1 cellular context compared by ENCODE assay signal in the genomic region with DNA sequence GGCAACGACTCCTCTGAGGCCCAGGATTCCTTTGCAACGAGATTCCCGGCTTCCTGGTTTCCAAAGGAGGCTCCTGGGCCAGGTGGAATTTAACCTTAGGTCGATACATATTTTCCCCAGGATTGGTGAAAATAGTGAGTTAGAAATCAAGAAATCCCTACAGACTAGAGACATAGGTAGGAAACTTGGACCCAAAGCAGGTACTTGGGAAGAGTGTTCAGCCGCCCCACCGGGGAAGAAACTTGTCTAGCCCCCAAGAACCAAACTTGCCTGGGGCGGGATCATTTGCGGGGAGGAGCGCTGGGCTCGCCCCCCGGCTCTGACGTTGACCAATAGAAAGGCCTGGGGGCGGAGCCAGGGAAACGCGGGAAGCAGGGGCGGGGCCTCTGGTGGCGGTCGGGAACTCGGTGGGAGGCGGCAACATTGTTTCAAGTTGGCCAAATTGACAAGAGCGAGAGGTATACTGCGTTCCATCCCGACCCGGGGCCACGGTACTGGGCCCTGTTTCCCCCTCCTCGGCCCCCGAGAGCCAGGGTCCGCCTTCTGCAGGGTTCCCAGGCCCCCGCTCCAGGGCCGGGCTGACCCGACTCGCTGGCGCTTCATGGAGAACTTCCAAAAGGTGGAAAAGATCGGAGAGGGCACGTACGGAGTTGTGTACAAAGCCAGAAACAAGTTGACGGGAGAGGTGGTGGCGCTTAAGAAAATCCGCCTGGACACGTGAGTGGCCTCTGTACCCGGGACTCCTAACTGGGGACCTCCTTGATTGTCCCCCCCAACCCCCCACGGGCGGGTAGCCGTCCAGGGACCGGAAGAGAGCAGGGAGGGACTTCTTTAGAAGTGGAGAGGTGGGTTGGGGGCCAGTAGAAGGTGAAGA.
TF ChIP-seq lines count a peak whose summit lies in the region.

A gene (plus strand): TSS at position 423 of the 874 bp plus-strand sequence. CDS start 179 bp downstream, at position 602.

TF ChIP-seq in GM12878, 131 proteins besides CTCF, POLR2A, EP300 and RAD21 (continued from another document and continues in another):
- TF ChIP-seq, protein P1, sequence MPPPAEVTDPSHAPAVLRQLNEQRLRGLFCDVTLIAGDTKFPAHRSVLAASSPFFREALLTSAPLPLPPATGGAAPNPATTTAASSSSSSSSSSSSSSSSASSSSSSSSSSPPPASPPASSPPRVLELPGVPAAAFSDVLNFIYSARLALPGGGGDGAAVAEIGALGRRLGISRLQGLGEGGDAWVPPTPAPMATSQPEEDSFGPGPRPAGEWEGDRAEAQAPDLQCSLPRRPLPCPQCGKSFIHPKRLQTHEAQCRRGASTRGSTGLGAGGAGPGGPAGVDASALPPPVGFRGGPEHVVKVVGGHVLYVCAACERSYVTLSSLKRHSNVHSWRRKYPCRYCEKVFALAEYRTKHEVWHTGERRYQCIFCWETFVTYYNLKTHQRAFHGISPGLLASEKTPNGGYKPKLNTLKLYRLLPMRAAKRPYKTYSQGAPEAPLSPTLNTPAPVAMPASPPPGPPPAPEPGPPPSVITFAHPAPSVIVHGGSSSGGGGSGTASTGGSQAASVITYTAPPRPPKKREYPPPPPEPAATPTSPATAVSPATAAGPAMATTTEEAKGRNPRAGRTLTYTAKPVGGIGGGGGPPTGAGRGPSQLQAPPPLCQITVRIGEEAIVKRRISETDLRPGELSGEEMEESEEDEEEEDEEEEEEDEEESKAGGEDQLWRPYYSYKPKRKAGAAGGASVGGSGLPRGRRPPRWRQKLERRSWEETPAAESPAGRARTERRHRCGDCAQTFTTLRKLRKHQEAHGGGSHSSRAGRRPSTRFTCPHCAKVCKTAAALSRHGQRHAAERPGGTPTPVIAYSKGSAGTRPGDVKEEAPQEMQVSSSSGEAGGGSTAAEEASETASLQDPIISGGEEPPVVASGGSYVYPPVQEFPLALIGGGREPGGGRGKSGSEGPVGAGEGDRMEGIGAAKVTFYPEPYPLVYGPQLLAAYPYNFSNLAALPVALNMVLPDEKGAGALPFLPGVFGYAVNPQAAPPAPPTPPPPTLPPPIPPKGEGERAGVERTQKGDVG (CRISPR knock-in tag; IDR thresholded peaks at IDR 0.05), result no peak
- peak; percentile 84 for TF ChIP-seq SP1 (IDR thresholded peaks at IDR 0.05; ENCODE audit: low read depth, low read length)
- TF ChIP-seq, protein P2, sequence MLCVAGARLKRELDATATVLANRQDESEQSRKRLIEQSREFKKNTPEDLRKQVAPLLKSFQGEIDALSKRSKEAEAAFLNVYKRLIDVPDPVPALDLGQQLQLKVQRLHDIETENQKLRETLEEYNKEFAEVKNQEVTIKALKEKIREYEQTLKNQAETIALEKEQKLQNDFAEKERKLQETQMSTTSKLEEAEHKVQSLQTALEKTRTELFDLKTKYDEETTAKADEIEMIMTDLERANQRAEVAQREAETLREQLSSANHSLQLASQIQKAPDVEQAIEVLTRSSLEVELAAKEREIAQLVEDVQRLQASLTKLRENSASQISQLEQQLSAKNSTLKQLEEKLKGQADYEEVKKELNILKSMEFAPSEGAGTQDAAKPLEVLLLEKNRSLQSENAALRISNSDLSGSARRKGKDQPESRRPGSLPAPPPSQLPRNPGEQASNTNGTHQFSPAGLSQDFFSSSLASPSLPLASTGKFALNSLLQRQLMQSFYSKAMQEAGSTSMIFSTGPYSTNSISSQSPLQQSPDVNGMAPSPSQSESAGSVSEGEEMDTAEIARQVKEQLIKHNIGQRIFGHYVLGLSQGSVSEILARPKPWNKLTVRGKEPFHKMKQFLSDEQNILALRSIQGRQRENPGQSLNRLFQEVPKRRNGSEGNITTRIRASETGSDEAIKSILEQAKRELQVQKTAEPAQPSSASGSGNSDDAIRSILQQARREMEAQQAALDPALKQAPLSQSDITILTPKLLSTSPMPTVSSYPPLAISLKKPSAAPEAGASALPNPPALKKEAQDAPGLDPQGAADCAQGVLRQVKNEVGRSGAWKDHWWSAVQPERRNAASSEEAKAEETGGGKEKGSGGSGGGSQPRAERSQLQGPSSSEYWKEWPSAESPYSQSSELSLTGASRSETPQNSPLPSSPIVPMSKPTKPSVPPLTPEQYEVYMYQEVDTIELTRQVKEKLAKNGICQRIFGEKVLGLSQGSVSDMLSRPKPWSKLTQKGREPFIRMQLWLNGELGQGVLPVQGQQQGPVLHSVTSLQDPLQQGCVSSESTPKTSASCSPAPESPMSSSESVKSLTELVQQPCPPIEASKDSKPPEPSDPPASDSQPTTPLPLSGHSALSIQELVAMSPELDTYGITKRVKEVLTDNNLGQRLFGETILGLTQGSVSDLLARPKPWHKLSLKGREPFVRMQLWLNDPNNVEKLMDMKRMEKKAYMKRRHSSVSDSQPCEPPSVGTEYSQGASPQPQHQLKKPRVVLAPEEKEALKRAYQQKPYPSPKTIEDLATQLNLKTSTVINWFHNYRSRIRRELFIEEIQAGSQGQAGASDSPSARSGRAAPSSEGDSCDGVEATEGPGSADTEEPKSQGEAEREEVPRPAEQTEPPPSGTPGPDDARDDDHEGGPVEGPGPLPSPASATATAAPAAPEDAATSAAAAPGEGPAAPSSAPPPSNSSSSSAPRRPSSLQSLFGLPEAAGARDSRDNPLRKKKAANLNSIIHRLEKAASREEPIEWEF (IDR thresholded peaks at IDR 0.05; ENCODE audit: insufficient replicate concordance, low read depth, low read length), result no peak
- no peak for TF ChIP-seq PAX8 (IDR thresholded peaks at IDR 0.05)
- no peak for TF ChIP-seq NR2C1 (IDR thresholded peaks at IDR 0.05)
- TF ChIP-seq ESRRA (IDR thresholded peaks at IDR 0.05; ENCODE audit: low read length), result no peak
- TF ChIP-seq, protein P3, sequence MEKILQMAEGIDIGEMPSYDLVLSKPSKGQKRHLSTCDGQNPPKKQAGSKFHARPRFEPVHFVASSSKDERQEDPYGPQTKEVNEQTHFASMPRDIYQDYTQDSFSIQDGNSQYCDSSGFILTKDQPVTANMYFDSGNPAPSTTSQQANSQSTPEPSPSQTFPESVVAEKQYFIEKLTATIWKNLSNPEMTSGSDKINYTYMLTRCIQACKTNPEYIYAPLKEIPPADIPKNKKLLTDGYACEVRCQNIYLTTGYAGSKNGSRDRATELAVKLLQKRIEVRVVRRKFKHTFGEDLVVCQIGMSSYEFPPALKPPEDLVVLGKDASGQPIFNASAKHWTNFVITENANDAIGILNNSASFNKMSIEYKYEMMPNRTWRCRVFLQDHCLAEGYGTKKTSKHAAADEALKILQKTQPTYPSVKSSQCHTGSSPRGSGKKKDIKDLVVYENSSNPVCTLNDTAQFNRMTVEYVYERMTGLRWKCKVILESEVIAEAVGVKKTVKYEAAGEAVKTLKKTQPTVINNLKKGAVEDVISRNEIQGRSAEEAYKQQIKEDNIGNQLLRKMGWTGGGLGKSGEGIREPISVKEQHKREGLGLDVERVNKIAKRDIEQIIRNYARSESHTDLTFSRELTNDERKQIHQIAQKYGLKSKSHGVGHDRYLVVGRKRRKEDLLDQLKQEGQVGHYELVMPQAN (conservative IDR thresholded peaks at IDR 0.05), result peak; percentile 89
- no peak; the same call in 2 of the 3 replicates for TF ChIP-seq POU2F2 (IDR thresholded peaks at IDR 0.05; ENCODE audit: borderline replicate concordance, low read depth, low read length)
- TF ChIP-seq SMAD5 (IDR thresholded peaks at IDR 0.05; ENCODE audit: low read depth), result no peak; the same call in 1 of the 2 replicates
- no peak for TF ChIP-seq CBX3 (IDR thresholded peaks at IDR 0.05; ENCODE audit: borderline replicate concordance, low read depth)
- no peak for TF ChIP-seq KLF5 (IDR thresholded peaks at IDR 0.05; ENCODE audit: partially characterized antibody)
- peak in 1 of 2 experiments; percentile 74; a peak in 2 of 4 replicates for TF ChIP-seq BHLHE40 (IDR thresholded peaks at IDR 0.05; ENCODE audit: borderline replicate concordance in 1 of 2, low read depth in 2 of 2, low read length in 1 of 2)
- TF ChIP-seq, protein P4, sequence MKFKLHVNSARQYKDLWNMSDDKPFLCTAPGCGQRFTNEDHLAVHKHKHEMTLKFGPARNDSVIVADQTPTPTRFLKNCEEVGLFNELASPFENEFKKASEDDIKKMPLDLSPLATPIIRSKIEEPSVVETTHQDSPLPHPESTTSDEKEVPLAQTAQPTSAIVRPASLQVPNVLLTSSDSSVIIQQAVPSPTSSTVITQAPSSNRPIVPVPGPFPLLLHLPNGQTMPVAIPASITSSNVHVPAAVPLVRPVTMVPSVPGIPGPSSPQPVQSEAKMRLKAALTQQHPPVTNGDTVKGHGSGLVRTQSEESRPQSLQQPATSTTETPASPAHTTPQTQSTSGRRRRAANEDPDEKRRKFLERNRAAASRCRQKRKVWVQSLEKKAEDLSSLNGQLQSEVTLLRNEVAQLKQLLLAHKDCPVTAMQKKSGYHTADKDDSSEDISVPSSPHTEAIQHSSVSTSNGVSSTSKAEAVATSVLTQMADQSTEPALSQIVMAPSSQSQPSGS (IDR thresholded peaks at IDR 0.05; ENCODE audit: low read length), result no peak
- no peak for TF ChIP-seq CBX5 (IDR thresholded peaks at IDR 0.05; ENCODE audit: low read depth)
- no peak for TF ChIP-seq NRF1 (conservative IDR thresholded peaks at IDR 0.05; ENCODE audit: low read depth, low read length)
- TF ChIP-seq IKZF1 (conservative IDR thresholded peaks at IDR 0.05), result peak; percentile 65
- no peak for TF ChIP-seq CHD1 (IDR thresholded peaks at IDR 0.05; ENCODE audit: low read depth, low read length)
- TF ChIP-seq, protein P5, sequence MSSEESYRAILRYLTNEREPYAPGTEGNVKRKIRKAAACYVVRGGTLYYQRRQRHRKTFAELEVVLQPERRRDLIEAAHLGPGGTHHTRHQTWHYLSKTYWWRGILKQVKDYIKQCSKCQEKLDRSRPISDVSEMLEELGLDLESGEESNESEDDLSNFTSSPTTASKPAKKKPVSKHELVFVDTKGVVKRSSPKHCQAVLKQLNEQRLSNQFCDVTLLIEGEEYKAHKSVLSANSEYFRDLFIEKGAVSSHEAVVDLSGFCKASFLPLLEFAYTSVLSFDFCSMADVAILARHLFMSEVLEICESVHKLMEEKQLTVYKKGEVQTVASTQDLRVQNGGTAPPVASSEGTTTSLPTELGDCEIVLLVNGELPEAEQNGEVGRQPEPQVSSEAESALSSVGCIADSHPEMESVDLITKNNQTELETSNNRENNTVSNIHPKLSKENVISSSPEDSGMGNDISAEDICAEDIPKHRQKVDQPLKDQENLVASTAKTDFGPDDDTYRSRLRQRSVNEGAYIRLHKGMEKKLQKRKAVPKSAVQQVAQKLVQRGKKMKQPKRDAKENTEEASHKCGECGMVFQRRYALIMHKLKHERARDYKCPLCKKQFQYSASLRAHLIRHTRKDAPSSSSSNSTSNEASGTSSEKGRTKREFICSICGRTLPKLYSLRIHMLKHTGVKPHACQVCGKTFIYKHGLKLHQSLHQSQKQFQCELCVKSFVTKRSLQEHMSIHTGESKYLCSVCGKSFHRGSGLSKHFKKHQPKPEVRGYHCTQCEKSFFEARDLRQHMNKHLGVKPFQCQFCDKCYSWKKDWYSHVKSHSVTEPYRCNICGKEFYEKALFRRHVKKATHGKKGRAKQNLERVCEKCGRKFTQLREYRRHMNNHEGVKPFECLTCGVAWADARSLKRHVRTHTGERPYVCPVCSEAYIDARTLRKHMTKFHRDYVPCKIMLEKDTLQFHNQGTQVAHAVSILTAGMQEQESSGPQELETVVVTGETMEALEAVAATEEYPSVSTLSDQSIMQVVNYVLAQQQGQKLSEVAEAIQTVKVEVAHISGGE (CRISPR knock-in tag; IDR thresholded peaks at IDR 0.05), result no peak
- TF ChIP-seq, protein P6, sequence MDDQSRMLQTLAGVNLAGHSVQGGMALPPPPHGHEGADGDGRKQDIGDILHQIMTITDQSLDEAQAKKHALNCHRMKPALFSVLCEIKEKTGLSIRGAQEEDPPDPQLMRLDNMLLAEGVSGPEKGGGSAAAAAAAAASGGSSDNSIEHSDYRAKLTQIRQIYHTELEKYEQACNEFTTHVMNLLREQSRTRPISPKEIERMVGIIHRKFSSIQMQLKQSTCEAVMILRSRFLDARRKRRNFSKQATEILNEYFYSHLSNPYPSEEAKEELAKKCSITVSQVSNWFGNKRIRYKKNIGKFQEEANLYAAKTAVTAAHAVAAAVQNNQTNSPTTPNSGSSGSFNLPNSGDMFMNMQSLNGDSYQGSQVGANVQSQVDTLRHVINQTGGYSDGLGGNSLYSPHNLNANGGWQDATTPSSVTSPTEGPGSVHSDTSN (IDR thresholded peaks at IDR 0.05; ENCODE audit: insufficient replicate concordance, low read depth, low read length), result no peak
- no peak for TF ChIP-seq SUPT20H (IDR thresholded peaks at IDR 0.05; ENCODE audit: borderline replicate concordance, control insufficient read depth, low read depth, low read length)
- TF ChIP-seq TAF1 (IDR thresholded peaks at IDR 0.05; ENCODE audit: borderline replicate concordance, low read depth, low read length), result no peak
- TF ChIP-seq HDGF (IDR thresholded peaks at IDR 0.05), result peak; percentile 49; the same call in 1 of the 2 replicates
- TF ChIP-seq ZSCAN29 (IDR thresholded peaks at IDR 0.05), result no peak
- TF ChIP-seq TARDBP (IDR thresholded peaks at IDR 0.05; ENCODE audit: borderline replicate concordance), result no peak
- TF ChIP-seq, protein P7, sequence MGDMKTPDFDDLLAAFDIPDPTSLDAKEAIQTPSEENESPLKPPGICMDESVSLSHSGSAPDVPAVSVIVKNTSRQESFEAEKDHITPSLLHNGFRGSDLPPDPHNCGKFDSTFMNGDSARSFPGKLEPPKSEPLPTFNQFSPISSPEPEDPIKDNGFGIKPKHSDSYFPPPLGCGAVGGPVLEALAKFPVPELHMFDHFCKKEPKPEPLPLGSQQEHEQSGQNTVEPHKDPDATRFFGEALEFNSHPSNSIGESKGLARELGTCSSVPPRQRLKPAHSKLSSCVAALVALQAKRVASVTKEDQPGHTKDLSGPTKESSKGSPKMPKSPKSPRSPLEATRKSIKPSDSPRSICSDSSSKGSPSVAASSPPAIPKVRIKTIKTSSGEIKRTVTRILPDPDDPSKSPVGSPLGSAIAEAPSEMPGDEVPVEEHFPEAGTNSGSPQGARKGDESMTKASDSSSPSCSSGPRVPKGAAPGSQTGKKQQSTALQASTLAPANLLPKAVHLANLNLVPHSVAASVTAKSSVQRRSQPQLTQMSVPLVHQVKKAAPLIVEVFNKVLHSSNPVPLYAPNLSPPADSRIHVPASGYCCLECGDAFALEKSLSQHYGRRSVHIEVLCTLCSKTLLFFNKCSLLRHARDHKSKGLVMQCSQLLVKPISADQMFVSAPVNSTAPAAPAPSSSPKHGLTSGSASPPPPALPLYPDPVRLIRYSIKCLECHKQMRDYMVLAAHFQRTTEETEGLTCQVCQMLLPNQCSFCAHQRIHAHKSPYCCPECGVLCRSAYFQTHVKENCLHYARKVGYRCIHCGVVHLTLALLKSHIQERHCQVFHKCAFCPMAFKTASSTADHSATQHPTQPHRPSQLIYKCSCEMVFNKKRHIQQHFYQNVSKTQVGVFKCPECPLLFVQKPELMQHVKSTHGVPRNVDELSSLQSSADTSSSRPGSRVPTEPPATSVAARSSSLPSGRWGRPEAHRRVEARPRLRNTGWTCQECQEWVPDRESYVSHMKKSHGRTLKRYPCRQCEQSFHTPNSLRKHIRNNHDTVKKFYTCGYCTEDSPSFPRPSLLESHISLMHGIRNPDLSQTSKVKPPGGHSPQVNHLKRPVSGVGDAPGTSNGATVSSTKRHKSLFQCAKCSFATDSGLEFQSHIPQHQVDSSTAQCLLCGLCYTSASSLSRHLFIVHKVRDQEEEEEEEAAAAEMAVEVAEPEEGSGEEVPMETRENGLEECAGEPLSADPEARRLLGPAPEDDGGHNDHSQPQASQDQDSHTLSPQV (IDR thresholded peaks at IDR 0.05), result no peak
- TF ChIP-seq RFX5 (IDR thresholded peaks at IDR 0.05; ENCODE audit: low read depth, low read length), result no peak
- TF ChIP-seq SREBF1 (IDR thresholded peaks at IDR 0.05; ENCODE audit: low read length), result no peak
